ENCODE assay signal across 8 cellular contexts in genomic region chrX:154980330-154981115, GRCh38. TPM values are rescaled to one million over a fixed set of nuclear protein-coding genes. Genes with fewer than 3 reads are reported as not detected.
A peak's percentile ranks its signal among the peaks of the same experiment; 100 is the strongest.
DNase-seq lines count a peak whose midpoint lies in the region; ATAC-seq and TF ChIP-seq lines count a peak whose summit lies in the region.

No MANE protein-coding gene starts in this region.

- H3K27ac Mint-ChIP-seq in CD4-positive, CD25-positive, alpha-beta regulatory T cell: peak overlapping the region in 2 of 3 donors; percentile 83 to 88
- H3K27ac Mint-ChIP-seq in endothelial cell (ENCODE audit: unreplicated experiment): no peak overlapping the region

- DNase-seq in CD4-positive, CD25-positive, alpha-beta regulatory T cell: peak; percentile 60 to 86 (median 79)
- peak; percentile 19 for DNase-seq in NCI-H82 treated with DMSO at 0.1 percent for 48 hours (lab: John Stamatoyannopoulos, UW; ENCODE audit: unreplicated experiment)
- peak; percentile 89 for DNase-seq in activated CD8-positive, alpha-beta memory T cell treated with anti-CD3 and anti-CD28 coated beads for 24 hours
- DNase-seq in endothelial cell (ENCODE audit: low spot score): peak; percentile 63
- peak; percentile 38 for DNase-seq in stimulated activated CD8-positive, alpha-beta memory T cell treated with anti-CD3 and anti-CD28 coated beads, Interleukin-7, amount 100 ng/mL, for 24 hours (ENCODE audit: low read depth)

- H3K9me3 Mint-ChIP-seq in CD4-positive, CD25-positive, alpha-beta regulatory T cell: peaks cover 0 to 8% (median 0%) of the 10 kb centered on the region in 7 donors
- no peaks in the 10 kb centered on the region for H3K9me3 Mint-ChIP-seq in endothelial cell (ENCODE audit: unreplicated experiment)

- H3K4me1 ChIP-seq in CD4-positive, CD25-positive, alpha-beta regulatory T cell (ENCODE audit: control insufficient read depth, insufficient read depth, low read length, poor library complexity, severe bottlenecking): peaks cover 6% of the 10 kb centered on the region
- no peaks in the 10 kb centered on the region for H3K4me1 ChIP-seq in muscle layer of duodenum (ENCODE audit: control insufficient read depth in 1 of 2, insufficient read depth in 2 of 2, low read length in 2 of 2)

- H3K36me3 ChIP-seq in CD4-positive, CD25-positive, alpha-beta regulatory T cell (ENCODE audit: control insufficient read depth, insufficient read depth, low read length): no peaks in the 10 kb centered on the region
- H3K36me3 ChIP-seq in muscle layer of duodenum (ENCODE audit: control insufficient read depth in 1 of 2, insufficient read depth in 2 of 2, low read length in 2 of 2): no peaks in the 10 kb centered on the region

- peaks cover 0 to 6% of the 10 kb centered on the region in 2 experiments for H3K9me3 ChIP-seq in CD4-positive, CD25-positive, alpha-beta regulatory T cell (ENCODE audit: control insufficient read depth in 2 of 2, low read length in 2 of 2)
- H3K9me3 ChIP-seq in muscle layer of duodenum (ENCODE audit: control insufficient read depth in 1 of 2, low read length in 2 of 2): no peaks in the 10 kb centered on the region

- TF ChIP-seq CTCF in endothelial cell (IDR thresholded peaks at IDR 0.05; ENCODE audit: unreplicated experiment): no peak

- H3K27ac ChIP-seq in CD4-positive, CD25-positive, alpha-beta regulatory T cell (ENCODE audit: insufficient read depth, low read length, poor library complexity, severe bottlenecking): no peak overlapping the region
- H3K27ac ChIP-seq in muscle layer of duodenum (ENCODE audit: low read length): no peak overlapping the region

- peak overlapping the region; percentile 75 for H3K4me3 ChIP-seq in CD4-positive, CD25-positive, alpha-beta regulatory T cell (ENCODE audit: low read depth, low read length)
- H3K4me3 ChIP-seq in muscle layer of duodenum (ENCODE audit: low read depth in 1 of 2, low read length in 2 of 2): peak overlapping the region; percentile 53 to 57

- ATAC-seq in CD4-positive, CD25-positive, alpha-beta regulatory T cell (ENCODE audit: low read depth in 2 of 2): peak; percentile 92 to 94
- ATAC-seq in GM19324 (IDR thresholded peaks at IDR 0.05; ENCODE audit: low FRiP score, unreplicated experiment): peak; percentile 89
- peak; percentile 78 for ATAC-seq in HG03469 (IDR thresholded peaks at IDR 0.05; ENCODE audit: unreplicated experiment)

- H3K27me3 ChIP-seq in CD4-positive, CD25-positive, alpha-beta regulatory T cell (ENCODE audit: control insufficient read depth, insufficient read depth, low read length): no peaks in the 10 kb centered on the region
- H3K27me3 ChIP-seq in muscle layer of duodenum (ENCODE audit: low read depth, low read length): no peaks in the 10 kb centered on the region

- peak overlapping the region; percentile 16 to 90 (median 84) for H3K4me3 Mint-ChIP-seq in CD4-positive, CD25-positive, alpha-beta regulatory T cell
- no peak overlapping the region for H3K4me3 Mint-ChIP-seq in endothelial cell (ENCODE audit: unreplicated experiment)

- H3K27me3 Mint-ChIP-seq in CD4-positive, CD25-positive, alpha-beta regulatory T cell: peaks cover 15% of the 10 kb centered on the region
- no peaks in the 10 kb centered on the region for H3K27me3 Mint-ChIP-seq in endothelial cell (ENCODE audit: unreplicated experiment)

- H3K36me3 Mint-ChIP-seq in CD4-positive, CD25-positive, alpha-beta regulatory T cell: peaks cover 3% of the 10 kb centered on the region
- H3K36me3 Mint-ChIP-seq in endothelial cell (ENCODE audit: low read depth, unreplicated experiment): no peaks in the 10 kb centered on the region

- peaks cover 0 to 13% (median 2%) of the 10 kb centered on the region in 4 donors for H3K4me1 Mint-ChIP-seq in CD4-positive, CD25-positive, alpha-beta regulatory T cell
- no peaks in the 10 kb centered on the region for H3K4me1 Mint-ChIP-seq in endothelial cell (ENCODE audit: unreplicated experiment)

RNA-seq across cellular contexts. Expression of gene F8, which starts 42.0 kb away (rescaled TPM):
- 0.89 TPM for total RNA-seq in CD4-positive, CD25-positive, alpha-beta regulatory T cell
- polyA plus RNA-seq in CD4-positive, CD25-positive, alpha-beta regulatory T cell: 1 to 10 TPM; 4.1 to 7.3 (median 4.5) TPM
- 4.5 TPM for total RNA-seq in endothelial cell (ENCODE audit: unreplicated experiment)

RNA-seq across cellular contexts. Expression of gene FUNDC2, which starts 46.1 kb away (rescaled TPM):
- 36.9 TPM for total RNA-seq in CD4-positive, CD25-positive, alpha-beta regulatory T cell
- 100 to 1,000 TPM; 165 to 185 (median 174) TPM for polyA plus RNA-seq in CD4-positive, CD25-positive, alpha-beta regulatory T cell
- 54.5 TPM for total RNA-seq in endothelial cell (ENCODE audit: unreplicated experiment)

Comparison
In these comparisons a context has a peak if more than half of its experiments do, and no peak if none do; other contexts are left out.
1. DNase-seq: peak in every context shown above with its lines; median percentile 89 in activated CD8-positive, alpha-beta memory T cell treated with anti-CD3 and anti-CD28 coated beads for 24 hours; 79 in CD4-positive, CD25-positive, alpha-beta regulatory T cell; 63 in endothelial cell; 38 in stimulated activated CD8-positive, alpha-beta memory T cell treated with anti-CD3 and anti-CD28 coated beads, Interleukin-7, amount 100 ng/mL, for 24 hours; 19 in NCI-H82 treated with DMSO at 0.1 percent for 48 hours.